ENCODE assay signal across 19 cellular contexts in genomic region chr4:140112576-140112975, GRCh38. TPM values are rescaled to one million over a fixed set of nuclear protein-coding genes. Genes with fewer than 3 reads are reported as not detected.
A peak's percentile ranks its signal among the peaks of the same experiment; 100 is the strongest.
DNase-seq lines count a peak whose midpoint lies in the region; ATAC-seq, FAIRE-seq and TF ChIP-seq lines count a peak whose summit lies in the region.
"Had no signal": no experiment of that assay in that cellular context is flagged by ENCODE, and none has a peak within 500 bp of the region (broad histone marks: within the 10 kb centered on the region; RNA-seq: fewer than 3 reads in every experiment).

No MANE protein-coding gene starts in this region.

- H4K20me1 ChIP-seq in astrocyte (ENCODE audit: insufficient read depth, low read length) = no peaks in the 10 kb centered on the region

- H3K9me3 Mint-ChIP-seq in astrocyte (ENCODE audit: unreplicated experiment) = peaks cover 2% of the 10 kb centered on the region
- H3K9me3 Mint-ChIP-seq: CD14-positive monocyte had no signal

- no peak for FAIRE-seq in astrocyte (lab: Jason Lieb, UNC)
- FAIRE-seq: GM12892, GM18507, K562, RCC 7860 had no signal

- peaks cover 7% of the 10 kb centered on the region for H3K4me1 ChIP-seq in astrocyte (ENCODE audit: insufficient read depth, low read length)

- ATAC-seq in omental fat pad (ENCODE audit: low FRiP score) = no peak
- ATAC-seq: K562 had no signal

- H3K9me3 ChIP-seq in astrocyte (ENCODE audit: insufficient read depth, low read depth, low read length) = no peaks in the 10 kb centered on the region

- no peak overlapping the region for H3K9ac ChIP-seq in astrocyte (ENCODE audit: low read length)

- TF ChIP-seq CTCF in HFF-Myc (IDR thresholded peaks at IDR 0.05; ENCODE audit: low read depth, low read length, missing control alignments) (no peak), astrocyte (IDR thresholded peaks at IDR 0.05; ENCODE audit: insufficient read depth, low read depth, low read length) (no peak), omental fat pad (IDR thresholded peaks at IDR 0.05) (no peak)

- H3K27me3 ChIP-seq in astrocyte (ENCODE audit: insufficient read depth, low read length) = no peaks in the 10 kb centered on the region

- H3K4me2 ChIP-seq in astrocyte (ENCODE audit: low read length) = no peak overlapping the region

- H3K4me3 Mint-ChIP-seq in astrocyte (ENCODE audit: unreplicated experiment) = no peak overlapping the region
- H3K4me3 Mint-ChIP-seq: CD14-positive monocyte had no signal

- peak; percentile 20 for DNase-seq in AG20443 (ENCODE audit: low spot score)
- DNase-seq in HFF-Myc (ENCODE audit: extremely low read depth, low read depth) = peak; percentile 62
- DNase-seq in astrocyte (ENCODE audit: low read depth) = peak; percentile 28
- peak; percentile 26 for DNase-seq in fibroblast of the conjunctiva (ENCODE audit: low read depth)
- no peak for DNase-seq in SIG-M5 treated with dmso at 0.1 percent for 504 hours (lab: John Stamatoyannopoulos, UW; ENCODE audit: unreplicated experiment)
- DNase-seq in omental fat pad (ENCODE audit: low spot score) = no peak
- DNase-seq in hippocampal formation (lab: John Stamatoyannopoulos, UW) = no peak
- DNase-seq: DMS153, GOT3, NCI-H1092 treated with DMSO at 0.1 percent for 48 hours, NCI-H146, NCI-H2029 treated with DMSO at 0.1 percent for 48 hours, NCI-H2171 treated with DMSO at 0.1 percent for 48 hours, Right ventricle myocardium superior had no signal

- peaks cover 3% of the 10 kb centered on the region for H3K27me3 Mint-ChIP-seq in astrocyte (ENCODE audit: low read depth, unreplicated experiment)

- H3K36me3 ChIP-seq in astrocyte (ENCODE audit: insufficient read depth, low read length) = no peaks in the 10 kb centered on the region

- peaks cover 3% of the 10 kb centered on the region for H3K36me3 Mint-ChIP-seq in astrocyte (ENCODE audit: low read depth, unreplicated experiment)

- no peak overlapping the region for H2AFZ ChIP-seq in astrocyte (ENCODE audit: low read depth, low read length)

- H3K79me2 ChIP-seq in astrocyte (ENCODE audit: insufficient read depth, low read length) = no peaks in the 10 kb centered on the region

- H3K27ac ChIP-seq in astrocyte (ENCODE audit: low read depth, low read length) = no peak overlapping the region

- peaks cover 34% of the 10 kb centered on the region for H3K4me1 Mint-ChIP-seq in astrocyte (ENCODE audit: low read depth, unreplicated experiment)

- no peak overlapping the region for H3K27ac Mint-ChIP-seq in astrocyte (ENCODE audit: unreplicated experiment)
- H3K27ac Mint-ChIP-seq: CD14-positive monocyte had no signal

- H3K4me3 ChIP-seq in HFF-Myc (replicated peaks; ENCODE audit: low read depth, low read length) = no peak overlapping the region
- H3K4me3 ChIP-seq in astrocyte (ENCODE audit: insufficient read depth, low read depth, low read length) = no peak overlapping the region
- H3K4me3 ChIP-seq: K562 had no signal

RNA-seq across cellular contexts. Expression of gene MAML3, which starts 41.4 kb away (rescaled TPM):
- total RNA-seq in astrocyte = 8.1 and 10.2 TPM in 2 replicates
- total RNA-seq in omental fat pad = 10 to 100 TPM in 3 of 4 donors, 1 to 10 TPM in 1; 4.8 to 12.8 (median 11.7) TPM

Comparison
In these comparisons a context has a peak if more than half of its experiments do, and no peak if none do; other contexts are left out.
1. DNase-seq: peak in AG20443 (single experiment), HFF-Myc (single experiment), astrocyte (single experiment) and fibroblast of the conjunctiva (single experiment); none in SIG-M5 treated with dmso at 0.1 percent for 504 hours (single experiment), omental fat pad (single experiment) and hippocampal formation (0 of 2).